In the genomic region with DNA sequence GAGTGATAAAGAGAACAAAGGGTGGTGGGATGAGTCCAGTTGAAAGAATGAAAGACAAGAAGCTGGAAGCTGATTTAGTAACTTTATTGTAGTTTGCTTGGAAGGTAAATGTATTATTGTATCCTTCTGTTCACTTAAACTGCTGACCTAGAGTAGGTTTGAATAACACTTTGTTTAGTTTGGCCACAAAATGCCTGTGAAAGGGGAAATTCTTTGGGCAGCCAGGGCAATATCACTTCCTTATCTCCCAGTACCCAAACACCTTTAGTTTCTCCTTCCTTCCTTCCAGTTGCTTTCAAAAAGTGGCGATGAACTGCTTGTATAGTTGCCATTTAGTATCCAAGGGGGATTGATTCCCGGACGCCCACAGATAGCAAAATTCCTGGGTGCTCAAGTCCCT, we compare ENCODE assay signal across 15 cellular contexts.
"Had no signal": no experiment of that assay in that cellular context is flagged by ENCODE, and none has a peak within 500 bp of the region (broad histone marks: within the 10 kb centered on the region; RNA-seq: fewer than 3 reads in every experiment).

No MANE protein-coding gene starts in this region.

- DNase-seq: activated CD4-positive, alpha-beta T cell treated with anti-CD3 and anti-CD28 coated beads, Interleukin-2, amount 10 ng/mL, durations not matched to agents 24 days and 14 days; activated naive CD4-positive, alpha-beta T cell treated with anti-CD3 and anti-CD28 coated beads, Interleukin-2, amount 50 U/mL, for 16 hours; body of pancreas; endodermal cell; glutamatergic neuron; immature natural killer cell; left cardiac atrium; mucosa of descending colon; naive thymus-derived CD8-positive, alpha-beta T cell; stimulated activated CD4-positive, alpha-beta T cell treated with anti-CD3 and anti-CD28 coated beads, Interleukin-2, amount 100 ng/mL, for 48 hours; stimulated activated CD8-positive, alpha-beta memory T cell treated with anti-CD3 and anti-CD28 coated beads, Interleukin-4, amount 100 ng/mL, for 48 hours; SW 1271 had no signal

- H3K4me3 Mint-ChIP-seq: activated CD4-positive, alpha-beta T cell treated with anti-CD3 and anti-CD28 coated beads, Interleukin-2, amount 10 ng/mL, durations not matched to agents 24 days and 14 days; dendritic cell treated with granulocyte-macrophage colony-stimulating factor and Interleukin-4, amounts not matched to agents 40 ng/mL and 50 ng/mL, for 4 days; endodermal cell; immature natural killer cell; naive thymus-derived CD8-positive, alpha-beta T cell; stimulated activated naive CD8-positive, alpha-beta T cell treated with anti-CD3 and anti-CD28 coated beads, Interleukin-15, Interleukin-2, amounts not matched to agents 100 ng/mL and 50 ng/mL, for 24 hours had no signal

- H3K27ac Mint-ChIP-seq: activated CD4-positive, alpha-beta T cell treated with anti-CD3 and anti-CD28 coated beads, Interleukin-2, amount 10 ng/mL, durations not matched to agents 24 days and 14 days; dendritic cell treated with granulocyte-macrophage colony-stimulating factor and Interleukin-4, amounts not matched to agents 40 ng/mL and 50 ng/mL, for 4 days; stimulated activated naive CD8-positive, alpha-beta T cell treated with anti-CD3 and anti-CD28 coated beads, Interleukin-15, Interleukin-2, amounts not matched to agents 100 ng/mL and 50 ng/mL, for 24 hours had no signal

- ATAC-seq: body of pancreas; left cardiac atrium; mucosa of descending colon; naive thymus-derived CD8-positive, alpha-beta T cell had no signal

- H3K9me3 Mint-ChIP-seq: dendritic cell treated with granulocyte-macrophage colony-stimulating factor and Interleukin-4, amounts not matched to agents 40 ng/mL and 50 ng/mL, for 4 days; endodermal cell; immature natural killer cell; stimulated activated naive CD8-positive, alpha-beta T cell treated with anti-CD3 and anti-CD28 coated beads, Interleukin-15, Interleukin-2, amounts not matched to agents 100 ng/mL and 50 ng/mL, for 24 hours had no signal

- H3K27ac ChIP-seq: esophagus muscularis mucosa had no signal

- H3K4me1 ChIP-seq: esophagus muscularis mucosa had no signal

- H3K27me3 ChIP-seq: body of pancreas, esophagus muscularis mucosa had no signal

- H3K27me3 Mint-ChIP-seq: activated CD4-positive, alpha-beta T cell treated with anti-CD3 and anti-CD28 coated beads, Interleukin-2, amount 10 ng/mL, durations not matched to agents 24 days and 14 days; dendritic cell treated with granulocyte-macrophage colony-stimulating factor and Interleukin-4, amounts not matched to agents 40 ng/mL and 50 ng/mL, for 4 days; naive thymus-derived CD8-positive, alpha-beta T cell; stimulated activated naive CD8-positive, alpha-beta T cell treated with anti-CD3 and anti-CD28 coated beads, Interleukin-15, Interleukin-2, amounts not matched to agents 100 ng/mL and 50 ng/mL, for 24 hours had no signal

- H3K4me3 ChIP-seq: body of pancreas, esophagus muscularis mucosa, mucosa of descending colon had no signal
